ENCODE assay signal across 33 cellular contexts in genomic region chr14:92404938-92405337, GRCh38.
"Had no signal": no experiment of that assay in that cellular context is flagged by ENCODE, and none has a peak within 500 bp of the region (broad histone marks: within the 10 kb centered on the region; RNA-seq: fewer than 3 reads in every experiment).

No MANE protein-coding gene starts in this region.

- H3K27me3 ChIP-seq: ascending aorta, breast epithelium, cardiac muscle cell, colonic mucosa, dorsolateral prefrontal cortex, esophagus muscularis mucosa, gastrocnemius medialis, heart left ventricle had no signal

- H3K4me1 ChIP-seq: colonic mucosa, foreskin keratinocyte, gastrocnemius medialis had no signal

- H3K36me3 ChIP-seq: ascending aorta, breast epithelium, cardiac muscle cell, colonic mucosa, esophagus muscularis mucosa, gastrocnemius medialis, heart left ventricle had no signal

- H3K27ac ChIP-seq: ascending aorta, breast epithelium, cardiac muscle cell, colonic mucosa, esophagus muscularis mucosa, foreskin keratinocyte, gastrocnemius medialis, heart left ventricle had no signal

- DNase-seq: activated CD4-positive, alpha-beta memory T cell treated with anti-CD3 and anti-CD28 coated beads, Interleukin-2, amount 10 ng/mL, durations not matched to agents 7 days and 5 days; activated CD4-positive, alpha-beta T cell treated with anti-CD3 and anti-CD28 coated beads for 1 hour; activated CD4-positive, alpha-beta T cell treated with anti-CD3 and anti-CD28 coated beads for 4 hours; activated CD4-positive, alpha-beta T cell treated with anti-CD3 and anti-CD28 coated beads, Interleukin-2, amount 10 ng/mL, durations not matched to agents 7 days and 5 days; activated CD4-positive, alpha-beta T cell treated with anti-CD3 and anti-CD28 coated beads, Interleukin-2, amount 50 U/mL, for 4 hours; activated CD8-positive, alpha-beta memory T cell treated with anti-CD3 and anti-CD28 coated beads, Interleukin-2, amount 50 U/mL, for 48 hours; activated gamma-delta T cell; activated naive CD4-positive, alpha-beta T cell; activated naive CD4-positive, alpha-beta T cell treated with anti-CD3 and anti-CD28 coated beads, Interleukin-2, amount 10 ng/mL, durations not matched to agents 7 days and 5 days; activated naive CD8-positive, alpha-beta T cell treated with anti-CD3 and anti-CD28 coated beads, Interleukin-2, amount 10 ng/mL, durations not matched to agents 7 days and 5 days; activated T-cell treated with anti-CD3 and anti-CD28 coated beads for 4 hours; activated T-cell treated with anti-CD3 and anti-CD28 coated beads, Interleukin-2, amount 50 U/mL, for 24 hours; activated T-cell treated with anti-CD3 and anti-CD28 coated beads, Interleukin-2, amount 50 U/mL, for 72 hours; central memory CD4-positive, alpha-beta T cell; cerebellar nuclear complex; colonic mucosa; dorsolateral prefrontal cortex; effector CD4-positive, alpha-beta T cell; effector memory CD8-positive, alpha-beta T cell; erythroblast; foreskin keratinocyte; gastrocnemius medialis; glutamatergic neuron; heart left ventricle; T-helper 1 cell; T-helper 17 cell; T1000 had no signal

- H3K4me3 ChIP-seq: ascending aorta, breast epithelium, cardiac muscle cell, colonic mucosa, dorsolateral prefrontal cortex, esophagus muscularis mucosa, gastrocnemius medialis, heart left ventricle had no signal

- H3K9me3 ChIP-seq: ascending aorta, colonic mucosa, esophagus muscularis mucosa, gastrocnemius medialis had no signal

- ATAC-seq: activated naive CD4-positive, alpha-beta T cell treated with anti-CD3 and anti-CD28 coated beads, Interleukin-2, amount 50 U/mL, for 72 hours; activated T-cell treated with anti-CD3 and anti-CD28 coated beads, Interleukin-2, amount 50 U/mL, for 72 hours; effector memory CD8-positive, alpha-beta T cell; foreskin keratinocyte; gastrocnemius medialis; heart left ventricle; T-helper 17 cell; WTC11 had no signal
